In genomic region chr22:38755155-38755910, GRCh38 we compare ENCODE assay signal across 8 cellular contexts. TPM values are rescaled to one million over a fixed set of nuclear protein-coding genes. Genes with fewer than 3 reads are reported as not detected.
DNase-seq lines count a peak whose midpoint lies in the region; ATAC-seq and TF ChIP-seq lines count a peak whose summit lies in the region.

No MANE protein-coding gene starts in this region.

- H4K20me1 ChIP-seq in osteoblast (ENCODE audit: insufficient read depth, low read length), result no peaks in the 10 kb centered on the region

- H3K79me2 ChIP-seq in osteoblast (ENCODE audit: insufficient read depth, low read length), result peaks cover 30% of the 10 kb centered on the region

- peak; percentile 7 for ATAC-seq in GM18858 (IDR thresholded peaks at IDR 0.05; ENCODE audit: unreplicated experiment)
- ATAC-seq in HG03103 (IDR thresholded peaks at IDR 0.05; ENCODE audit: low read depth, unreplicated experiment), result peak; percentile 23

- H2AFZ ChIP-seq in osteoblast (ENCODE audit: low read length), result peak overlapping the region; percentile 81

- H3K4me2 ChIP-seq in osteoblast (ENCODE audit: insufficient read depth, low read length), result peak overlapping the region; percentile 95

- peaks cover 48% of the 10 kb centered on the region for H3K36me3 ChIP-seq in SJSA1
- H3K36me3 ChIP-seq in cardiac muscle cell, result peaks cover 18% of the 10 kb centered on the region
- peaks cover 25% of the 10 kb centered on the region for H3K36me3 ChIP-seq in osteoblast (ENCODE audit: insufficient read depth, low read length)

- no peaks in the 10 kb centered on the region for H3K27me3 ChIP-seq in SJSA1 (replicated peaks)
- no peaks in the 10 kb centered on the region for H3K27me3 ChIP-seq in cardiac muscle cell
- H3K27me3 ChIP-seq in osteoblast (ENCODE audit: insufficient read depth, low read length), result no peaks in the 10 kb centered on the region

- peak; percentile 97 for DNase-seq in AG08395 (ENCODE audit: low spot score)
- DNase-seq in SJSA1 (ENCODE audit: low read depth in 1 of 2, low spot score in 2 of 2), result peak; percentile 86 to 89
- DNase-seq in amniotic stem cell (lab: John Stamatoyannopoulos, UW), result peak; percentile 42
- DNase-seq in cardiac muscle cell (ENCODE audit: low read depth in 1 of 2, low spot score in 1 of 2), result peak; percentile 66 to 84
- DNase-seq in osteoblast (ENCODE audit: insufficient read length, low spot score, missing footprints), result peak; percentile 100
- no peak for DNase-seq in NCI-H1105 (lab: John Stamatoyannopoulos, UW)

- TF ChIP-seq CTCF in cardiac muscle cell (IDR thresholded peaks at IDR 0.05; ENCODE audit: low read depth, low read length) (no peak), osteoblast (IDR thresholded peaks at IDR 0.05; ENCODE audit: extremely low read depth, low read depth, low read length) (no peak)

- H3K9me3 ChIP-seq in SJSA1 (replicated peaks), result peaks cover 3% of the 10 kb centered on the region; the same call in 1 of the 2 replicates
- H3K9me3 ChIP-seq in cardiac muscle cell (ENCODE audit: low read depth), result no peaks in the 10 kb centered on the region
- H3K9me3 ChIP-seq in osteoblast (ENCODE audit: low read depth, low read length), result no peaks in the 10 kb centered on the region

- H3K27ac ChIP-seq in SJSA1 (peak overlapping the region; percentile 76), cardiac muscle cell (peak overlapping the region; percentile 83), osteoblast (ENCODE audit: low read depth, low read length) (peak overlapping the region; percentile 92)

- peak overlapping the region; percentile 95 for H3K4me3 ChIP-seq in SJSA1
- H3K4me3 ChIP-seq in cardiac muscle cell, result peak overlapping the region; percentile 84
- peak overlapping the region; percentile 81 for H3K4me3 ChIP-seq in osteoblast (ENCODE audit: insufficient read depth, low read length)

- H3K4me1 ChIP-seq in SJSA1 (replicated peaks) (peaks cover 25% of the 10 kb centered on the region), cardiac muscle cell (ENCODE audit: low read depth) (peaks cover 2% of the 10 kb centered on the region), osteoblast (ENCODE audit: insufficient read depth, low read length) (peaks cover 19% of the 10 kb centered on the region)

RNA-seq across cellular contexts. Expression of gene SUN2, which starts 0.5 kb away (rescaled TPM):
- total RNA-seq in SJSA1 (2014; rRNA removed; shearing (Covaris generic)), result 201 and 238 TPM in 2 replicates
- total RNA-seq in cardiac muscle cell (41.4 and 105 TPM in 2 replicates), osteoblast (95.2 and 105 TPM in 2 replicates)
- polyA plus RNA-seq in cardiac muscle cell, result 28.0 and 78.1 TPM in 2 replicates

RNA-seq across cellular contexts. Expression of gene DNAL4, which starts 38.6 kb away (rescaled TPM):
- total RNA-seq in SJSA1 (2014; rRNA removed; shearing (Covaris generic)), result 19.9 and 33.9 TPM in 2 replicates
- total RNA-seq in cardiac muscle cell (42.3 and 48.5 TPM in 2 replicates), osteoblast (15.9 and 17.0 TPM in 2 replicates)
- 39.7 and 55.4 TPM in 2 replicates for polyA plus RNA-seq in cardiac muscle cell

RNA-seq across cellular contexts. Expression of gene GTPBP1, which starts 49.6 kb away (rescaled TPM):
- total RNA-seq in SJSA1 (2014; rRNA removed; shearing (Covaris generic)), result 24.8 and 28.9 TPM in 2 replicates
- total RNA-seq in cardiac muscle cell (72.6 and 92.2 TPM in 2 replicates), osteoblast (28.3 and 34.7 TPM in 2 replicates)
- polyA plus RNA-seq in cardiac muscle cell, result 49.8 and 65.3 TPM in 2 replicates

RNA-seq across cellular contexts. Expression of gene JOSD1, which starts 54.6 kb away (rescaled TPM):
- 53.5 and 67.0 TPM in 2 replicates for total RNA-seq in SJSA1 (2014; rRNA removed; shearing (Covaris generic))
- total RNA-seq in cardiac muscle cell, result 37.0 and 41.0 TPM in 2 replicates
- 3.1 and 4.4 TPM in 2 replicates for polyA plus RNA-seq in cardiac muscle cell
- 82.2 and 86.1 TPM in 2 replicates for total RNA-seq in osteoblast
